In genomic region chr7:74267756-74268565, GRCh38 we compare ENCODE assay signal across 1 cellular context.
TF ChIP-seq lines count a peak whose summit lies in the region.

No MANE protein-coding gene starts in this region.

TF ChIP-seq in IMR-90, 13 proteins besides CTCF, POLR2A, EP300 and RAD21 (continued from another document):
- TF ChIP-seq USF2 (IDR thresholded peaks at IDR 0.05; ENCODE audit: low read depth, low read length) = no peak
- TF ChIP-seq CHD1 (IDR thresholded peaks at IDR 0.05; ENCODE audit: low read depth, low read length) = no peak
- no peak for TF ChIP-seq BHLHE40 (IDR thresholded peaks at IDR 0.05; ENCODE audit: low read depth, low read length)
- TF ChIP-seq MAZ (IDR thresholded peaks at IDR 0.05; ENCODE audit: borderline replicate concordance, low read depth, low read length) = no peak
- no peak for TF ChIP-seq FOS (IDR thresholded peaks at IDR 0.05; ENCODE audit: low read depth, low read length)
TF ChIP-seq in IMR-90: peak in this region for 0.
